ENCODE assay signal across 8 cellular contexts in the genomic region with DNA sequence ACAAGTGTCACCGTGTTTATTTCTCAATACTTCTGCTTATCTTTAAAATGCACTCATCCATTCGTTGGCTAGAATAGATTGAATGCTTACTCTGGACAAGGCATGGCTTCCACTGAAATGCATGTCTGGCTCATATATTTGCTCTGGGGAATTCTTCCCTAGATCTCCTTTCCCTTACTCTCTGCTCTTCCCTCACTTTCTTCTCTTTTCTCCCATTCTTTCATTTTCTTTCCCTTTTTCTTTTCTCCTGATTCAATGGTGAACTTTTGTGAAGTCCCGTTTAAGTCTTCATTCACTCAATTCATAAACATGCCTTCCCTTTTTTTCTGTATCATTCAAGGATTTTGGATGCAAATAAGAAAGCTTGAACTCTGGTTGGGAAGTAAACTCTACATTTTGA.
"Had no signal": no experiment of that assay in that cellular context is flagged by ENCODE, and none has a peak within 500 bp of the region (broad histone marks: within the 10 kb centered on the region; RNA-seq: fewer than 3 reads in every experiment).

No MANE protein-coding gene starts in this region.

- ATAC-seq: HepG2 had no signal

- H3K9ac ChIP-seq: GM23248 had no signal

- H3K27ac ChIP-seq: GM23248, HL-60 had no signal

- H2AFZ ChIP-seq: GM23248 had no signal

- H3K4me3 ChIP-seq: GM23248 had no signal

- DNase-seq: GM23248, GOT3, H9, HCEC 1CT, HFFc6 had no signal

- FAIRE-seq: H54, HepG2 had no signal
